1 cellular context compared by ENCODE assay signal in the genomic region with DNA sequence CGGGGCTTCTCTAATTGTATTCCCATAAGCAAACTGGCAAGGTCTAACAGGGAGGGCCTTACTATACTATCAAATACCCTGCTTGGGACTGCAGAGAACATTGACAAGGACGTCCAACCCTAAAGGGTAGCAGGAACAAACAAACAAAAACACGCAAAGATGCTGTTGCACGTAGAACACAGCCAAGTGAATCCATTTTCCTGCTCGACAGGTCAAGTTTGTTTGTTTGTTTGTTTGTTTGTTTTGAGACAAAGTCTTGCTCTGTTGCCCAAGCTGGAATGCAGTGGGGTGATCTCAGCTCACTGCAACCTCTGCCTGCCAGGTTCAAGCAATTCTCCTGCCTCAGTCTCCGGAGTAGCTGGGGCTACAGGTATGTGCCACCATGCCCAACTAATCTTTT.
TF ChIP-seq lines count a peak whose summit lies in the region.

No MANE protein-coding gene starts in this region.

TF ChIP-seq in K562, 482 proteins besides CTCF, POLR2A, EP300 and RAD21:
- TF ChIP-seq TSC22D4 (tag; IDR thresholded peaks at IDR 0.05), result no peak
- no peak for TF ChIP-seq NR4A1 (CRISPR knock-in tag; IDR thresholded peaks at IDR 0.05)
- TF ChIP-seq NR4A1 (tag; IDR thresholded peaks at IDR 0.05), result no peak
- TF ChIP-seq SUPT5H (IDR thresholded peaks at IDR 0.05), result peak; percentile 22
- TF ChIP-seq CBFA2T2 (conservative IDR thresholded peaks at IDR 0.05), result no peak
- TF ChIP-seq, protein P1, sequence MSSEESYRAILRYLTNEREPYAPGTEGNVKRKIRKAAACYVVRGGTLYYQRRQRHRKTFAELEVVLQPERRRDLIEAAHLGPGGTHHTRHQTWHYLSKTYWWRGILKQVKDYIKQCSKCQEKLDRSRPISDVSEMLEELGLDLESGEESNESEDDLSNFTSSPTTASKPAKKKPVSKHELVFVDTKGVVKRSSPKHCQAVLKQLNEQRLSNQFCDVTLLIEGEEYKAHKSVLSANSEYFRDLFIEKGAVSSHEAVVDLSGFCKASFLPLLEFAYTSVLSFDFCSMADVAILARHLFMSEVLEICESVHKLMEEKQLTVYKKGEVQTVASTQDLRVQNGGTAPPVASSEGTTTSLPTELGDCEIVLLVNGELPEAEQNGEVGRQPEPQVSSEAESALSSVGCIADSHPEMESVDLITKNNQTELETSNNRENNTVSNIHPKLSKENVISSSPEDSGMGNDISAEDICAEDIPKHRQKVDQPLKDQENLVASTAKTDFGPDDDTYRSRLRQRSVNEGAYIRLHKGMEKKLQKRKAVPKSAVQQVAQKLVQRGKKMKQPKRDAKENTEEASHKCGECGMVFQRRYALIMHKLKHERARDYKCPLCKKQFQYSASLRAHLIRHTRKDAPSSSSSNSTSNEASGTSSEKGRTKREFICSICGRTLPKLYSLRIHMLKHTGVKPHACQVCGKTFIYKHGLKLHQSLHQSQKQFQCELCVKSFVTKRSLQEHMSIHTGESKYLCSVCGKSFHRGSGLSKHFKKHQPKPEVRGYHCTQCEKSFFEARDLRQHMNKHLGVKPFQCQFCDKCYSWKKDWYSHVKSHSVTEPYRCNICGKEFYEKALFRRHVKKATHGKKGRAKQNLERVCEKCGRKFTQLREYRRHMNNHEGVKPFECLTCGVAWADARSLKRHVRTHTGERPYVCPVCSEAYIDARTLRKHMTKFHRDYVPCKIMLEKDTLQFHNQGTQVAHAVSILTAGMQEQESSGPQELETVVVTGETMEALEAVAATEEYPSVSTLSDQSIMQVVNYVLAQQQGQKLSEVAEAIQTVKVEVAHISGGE (CRISPR knock-in tag; IDR thresholded peaks at IDR 0.05), result peak in 1 of 3 experiments; percentile 91; a peak in 2 of 6 replicates
- TF ChIP-seq SRF (CRISPR knock-in tag; IDR thresholded peaks at IDR 0.05), result no peak
- 0 out of 2 replicates have a peak, but pooled peaks have one; percentile 27 for TF ChIP-seq BACH1 (tag; IDR thresholded peaks at IDR 0.05)
